Comparison of ENCODE assay signal across 8 cellular contexts in the genomic region with DNA sequence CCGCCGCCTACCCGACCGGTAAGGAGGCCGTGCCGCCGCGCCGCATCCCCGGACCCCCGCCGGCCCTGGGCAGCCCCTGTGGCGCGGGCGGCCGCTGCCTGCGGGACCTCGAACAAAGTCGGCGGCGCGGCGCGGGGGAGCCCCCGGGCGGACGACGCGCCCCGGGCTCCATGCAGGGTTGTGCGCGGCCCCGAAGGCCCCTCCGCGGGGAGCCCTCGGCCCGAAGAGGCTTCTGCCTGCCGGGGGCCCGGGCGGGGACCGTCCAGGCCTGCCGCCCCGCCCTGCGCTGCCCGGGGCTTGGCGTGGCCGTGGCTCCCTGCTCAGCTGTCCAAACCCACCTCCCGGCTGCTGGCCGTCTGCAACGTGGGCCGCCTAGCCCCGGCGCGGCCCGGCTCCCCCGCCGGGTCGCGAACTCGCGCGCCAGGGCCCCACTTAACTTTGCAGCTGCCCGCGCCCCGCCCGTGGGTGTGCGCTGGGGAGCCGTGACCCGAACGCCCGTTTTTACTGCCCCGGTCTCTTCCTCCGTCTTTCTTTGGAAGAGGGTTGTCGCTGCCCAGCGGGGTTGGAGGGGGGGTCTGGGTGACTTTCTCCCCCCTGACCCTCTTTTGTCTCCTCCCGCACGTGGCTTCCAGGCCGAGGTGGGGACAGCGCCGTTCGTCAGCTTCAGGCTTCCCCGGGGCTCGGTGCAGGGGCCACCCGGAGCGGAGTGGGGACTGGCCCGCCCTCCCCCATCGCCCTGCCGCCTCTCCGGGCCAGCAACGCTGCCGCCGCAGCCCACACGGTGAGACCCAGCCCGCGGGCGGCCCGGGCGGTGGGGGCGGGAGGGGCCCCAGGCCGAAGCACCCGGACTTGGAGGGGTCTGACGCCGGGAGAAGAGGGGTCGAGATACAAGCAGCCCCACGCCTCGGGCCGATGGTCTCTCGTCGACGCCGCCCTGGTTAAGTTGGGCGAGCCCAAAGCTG. TPM values are rescaled to one million over a fixed set of nuclear protein-coding genes. Genes with fewer than 3 reads are reported as not detected.
A peak's percentile ranks its signal among the peaks of the same experiment; 100 is the strongest.
DNase-seq lines count a peak whose midpoint lies in the region; ATAC-seq and TF ChIP-seq lines count a peak whose summit lies in the region.

No MANE protein-coding gene starts in this region.

- ATAC-seq in GM18498 (IDR thresholded peaks at IDR 0.05; ENCODE audit: unreplicated experiment) (peak; percentile 30), HCT116 (peak; percentile 35)

- peaks cover 14 to 30% of the 10 kb centered on the region in 2 experiments for H3K4me1 ChIP-seq in HCT116 (ENCODE audit: control insufficient read depth in 1 of 2, insufficient read depth in 2 of 2, low read length in 2 of 2)

- BruUV-seq in HCT116 (replicated peaks; lab: Mats Ljungman, UMichigan) = no TSS peak

- H3K4me2 ChIP-seq in HCT116 (ENCODE audit: low read length) = peak overlapping the region; percentile 90

- TF ChIP-seq POLR2A in HCT116 (IDR thresholded peaks at IDR 0.05; ENCODE audit: borderline replicate concordance, extremely low read depth, insufficient read depth, insufficient read length) = no peak

- POLR2A ChIA-PET in HCT116 (lab: Charles Lee) = no interaction called here

- CTCF ChIA-PET in HCT116 (lab: Charles Lee) = interaction anchor here (1.5 kb wide), 1 partner anchor 294 kb away, joined by 9 read pairs; no protein-coding TSS in a partner anchor

- no peak for DNase-seq in HCT116 (ENCODE audit: low read depth, low spot score)
- peak; percentile 4 for DNase-seq in NCI-H526 treated with DMSO at 0.1 percent for 48 hours (lab: John Stamatoyannopoulos, UW)
- DNase-seq in activated gamma-delta T cell (lab: John Stamatoyannopoulos, UW) = peak; percentile 44
- DNase-seq in glomerular visceral epithelial cell (ENCODE audit: extremely low spot score) = peak; percentile 17
- DNase-seq in posterior vena cava (ENCODE audit: low spot score) = peak; percentile 83
- no peak for DNase-seq in NCI-H510A (lab: John Stamatoyannopoulos, UW)
- DNase-seq in NCI-H1092 treated with DMSO at 0.1 percent for 48 hours (lab: John Stamatoyannopoulos, UW) = no peak

- peaks cover 4% of the 10 kb centered on the region; the same call in 1 of the 2 replicates for H4K20me1 ChIP-seq in HCT116 (ENCODE audit: insufficient read depth)

- H3K9me2 ChIP-seq in HCT116 (ENCODE audit: insufficient read depth) = no peaks in the 10 kb centered on the region

- H2AFZ ChIP-seq in HCT116 (ENCODE audit: low read depth, low read length, poor library complexity, severe bottlenecking) = no peak overlapping the region

- no peak for TF ChIP-seq RAD21 in HCT116 (IDR thresholded peaks at IDR 0.05; ENCODE audit: low read depth)

- H3K27ac ChIP-seq in HCT116 (ENCODE audit: low read depth, low read length) = peak overlapping the region; percentile 79

- RAD21 ChIA-PET in HCT116 (lab: Charles Lee; ENCODE audit: low non-redundant PET in 1 of 2, low total read pairs in 2 of 2, uncharacterized antibody in 2 of 2, unreplicated experiment in 2 of 2) = no interaction called here

- H3K9me3 ChIP-seq in HCT116 (ENCODE audit: control insufficient read depth in 1 of 2, insufficient read depth in 1 of 2, low read depth in 1 of 2, low read length in 2 of 2) = no peaks in the 10 kb centered on the region

- H3K4me3 ChIP-seq in HCT116 (replicated peaks in 1 of 2; ENCODE audit: low read depth in 1 of 2, low read length in 2 of 2) = peak overlapping the region; percentile 70 to 80

- TF ChIP-seq CTCF in HCT116 (IDR thresholded peaks at IDR 0.05 in 2 of 3, conservative IDR thresholded peaks at IDR 0.05 in 1 of 3; ENCODE audit: borderline replicate concordance in 1 of 3, insufficient read depth in 1 of 3, low read depth in 2 of 3, low read length in 2 of 3) = no peak

- H3K27me3 ChIP-seq in HCT116 (ENCODE audit: insufficient read depth, low read length) = no peaks in the 10 kb centered on the region

- H3K36me3 ChIP-seq in HCT116 (ENCODE audit: control insufficient read depth in 1 of 2, insufficient read depth in 2 of 2, low read length in 2 of 2) = peaks cover 0 to 7% of the 10 kb centered on the region in 2 experiments; a peak in 1 of 4 replicates

- H3K9ac ChIP-seq in HCT116 (ENCODE audit: low read length) = peak overlapping the region; percentile 89

- H3K79me2 ChIP-seq in HCT116 (ENCODE audit: insufficient read depth, low read length) = peaks cover 54% of the 10 kb centered on the region

- intact Hi-C loops in HCT116 (cut with micrococcal nuclease) (loop anchor here (5.0 kb wide), 1 partner anchor 207 kb away; no protein-coding TSS in a partner anchor), posterior vena cava (cut with DNase I) (loop anchor here (5.0 to 10.0 kb wide), 6 partner anchors 145 to 293 kb away; no protein-coding TSS in a partner anchor)

TF ChIP-seq in HCT116, 20 proteins besides CTCF, POLR2A, EP300 and RAD21:
- TF ChIP-seq ZFX (IDR thresholded peaks at IDR 0.05) (peak; percentile 88), EZH2 (IDR thresholded peaks at IDR 0.05) (no peak)

RNA-seq across cellular contexts. Expression of gene DYRK2, which starts 0.9 kb away (rescaled TPM):
- total RNA-seq in HCT116 (2021; ENCODE audit: unreplicated experiment) = 28.7 TPM
- polyA plus RNA-seq in HCT116 (2012) = 18.7 and 24.7 TPM in 2 replicates
- total RNA-seq in posterior vena cava = 10 to 100 TPM; 44.3 to 47.8 TPM

Comparison
In these comparisons a context has a peak if more than half of its experiments do, and no peak if none do; other contexts are left out.
1. DNase-seq: peak in NCI-H526 treated with DMSO at 0.1 percent for 48 hours (single experiment), activated gamma-delta T cell (single experiment), glomerular visceral epithelial cell (single experiment) and posterior vena cava (single experiment); none in HCT116 (single experiment), NCI-H510A (single experiment) and NCI-H1092 treated with DMSO at 0.1 percent for 48 hours (single experiment).